11 cellular contexts compared by ENCODE assay signal in genomic region chr9:99127372-99128132, GRCh38. TPM values are rescaled to one million over a fixed set of nuclear protein-coding genes. Genes with fewer than 3 reads are reported as not detected.
DNase-seq lines count a peak whose midpoint lies in the region; ATAC-seq, FAIRE-seq and TF ChIP-seq lines count a peak whose summit lies in the region.
"Had no signal": no experiment of that assay in that cellular context is flagged by ENCODE, and none has a peak within 500 bp of the region (broad histone marks: within the 10 kb centered on the region; RNA-seq: fewer than 3 reads in every experiment).

No MANE protein-coding gene starts in this region.

- H4K20me1 ChIP-seq in HepG2 (ENCODE audit: insufficient read depth, low read length) = no peaks in the 10 kb centered on the region

- H3K4me3 ChIP-seq in HepG2 (replicated peaks in 1 of 3; ENCODE audit: insufficient read depth in 1 of 3, low read depth in 2 of 3, low read length in 3 of 3) (no peak overlapping the region), right lobe of liver (no peak overlapping the region)
- H3K4me3 ChIP-seq: cardiac muscle cell had no signal

- H3K9me3 ChIP-seq in HepG2 (ENCODE audit: low read length) (no peaks in the 10 kb centered on the region), right lobe of liver (no peaks in the 10 kb centered on the region)

- no peaks in the 10 kb centered on the region for H3K4me1 ChIP-seq in HepG2 (ENCODE audit: insufficient read depth, low read length)
- H3K4me1 ChIP-seq in right lobe of liver = no peaks in the 10 kb centered on the region

- peaks cover 0 to 3% of the 10 kb centered on the region in 2 experiments; a peak in 1 of 5 replicates for H3K36me3 ChIP-seq in HepG2 (replicated peaks in 1 of 2; ENCODE audit: control insufficient read depth in 1 of 2, insufficient read depth in 2 of 2, low read length in 2 of 2)
- H3K36me3 ChIP-seq in right lobe of liver = no peaks in the 10 kb centered on the region
- H3K36me3 ChIP-seq: cardiac muscle cell had no signal

- no peak for DNase-seq in HepG2 (ENCODE audit: low spot score)
- DNase-seq in right lobe of liver = no peak
- DNase-seq in NCI-H226 = peak; percentile 24
- DNase-seq in endothelial cell (ENCODE audit: low spot score) = no peak
- DNase-seq in CD1c-positive myeloid dendritic cell (ENCODE audit: extremely low spot score) = no peak
- DNase-seq in posterior vena cava (ENCODE audit: low spot score) = no peak
- DNase-seq in HT-29 (ENCODE audit: low spot score) = no peak
- DNase-seq in activated gamma-delta T cell (lab: John Stamatoyannopoulos, UW) = no peak

- H3K27me3 Mint-ChIP-seq in endothelial cell (ENCODE audit: unreplicated experiment) = no peaks in the 10 kb centered on the region

- TF ChIP-seq CTCF in HepG2 (CRISPR knock-in tag; IDR thresholded peaks at IDR 0.05) = no peak
- no peak for TF ChIP-seq CTCF in right lobe of liver (IDR thresholded peaks at IDR 0.05)
- no peak for TF ChIP-seq CTCF in endothelial cell (IDR thresholded peaks at IDR 0.05; ENCODE audit: unreplicated experiment)

- H3K4me3 Mint-ChIP-seq in endothelial cell (ENCODE audit: unreplicated experiment) = no peak overlapping the region
- H3K4me3 Mint-ChIP-seq: CD14-positive monocyte had no signal

- ATAC-seq in HepG2 = no peak
- ATAC-seq in right lobe of liver = no peak

- no peak overlapping the region for H2AFZ ChIP-seq in HepG2 (ENCODE audit: low read length)

- H3K4me1 Mint-ChIP-seq in endothelial cell (ENCODE audit: unreplicated experiment) = peaks cover 20% of the 10 kb centered on the region

- H3K9ac ChIP-seq in HepG2 (ENCODE audit: insufficient read depth, low read depth, low read length) = no peak overlapping the region

- intact Hi-C loops in HepG2 (cut with micrococcal nuclease; ENCODE audit: unreplicated experiment) (no loop called here), right lobe of liver (cut with DNase I) (no loop called here), posterior vena cava (cut with DNase I) (no loop called here)

- H3K4me2 ChIP-seq in HepG2 (ENCODE audit: low read depth, low read length) = no peak overlapping the region

- no peaks in the 10 kb centered on the region for H3K9me3 Mint-ChIP-seq in endothelial cell (ENCODE audit: unreplicated experiment)

- TF ChIP-seq POLR2A in HepG2 (IDR thresholded peaks at IDR 0.05; ENCODE audit: insufficient read depth in 1 of 2, low read depth in 2 of 2, low read length in 2 of 2) (no peak), right lobe of liver (IDR thresholded peaks at IDR 0.05) (no peak)

- TF ChIP-seq RAD21 in HepG2 (CRISPR knock-in tag; IDR thresholded peaks at IDR 0.05) = no peak

- FAIRE-seq in HepG2 (lab: Jason Lieb, UNC) = no peak

- BruUV-seq in HepG2 (replicated peaks; lab: Mats Ljungman, UMichigan) = no TSS peak

- in situ Hi-C loops in HepG2 (cut with HindIII; ENCODE audit: extremely low pct_ligation_motif_present, low pct_unique_long_range_greater_than_20kb) = no loop called here

- no peaks in the 10 kb centered on the region for H3K27me3 ChIP-seq in HepG2 (ENCODE audit: control insufficient read depth in 1 of 2, insufficient read depth in 2 of 2, low read length in 2 of 2)
- H3K27me3 ChIP-seq in right lobe of liver = no peaks in the 10 kb centered on the region
- H3K27me3 ChIP-seq: cardiac muscle cell had no signal

- peaks cover 3% of the 10 kb centered on the region for H3K79me2 ChIP-seq in HepG2 (ENCODE audit: insufficient read depth, low read length)

- H3K36me3 Mint-ChIP-seq in endothelial cell (ENCODE audit: low read depth, unreplicated experiment) = peaks cover 6% of the 10 kb centered on the region

- TF ChIP-seq EP300 in HepG2 (IDR thresholded peaks at IDR 0.05; ENCODE audit: low read depth in 2 of 2, low read length in 2 of 2) (no peak), HepG2 (CRISPR knock-in tag; IDR thresholded peaks at IDR 0.05; ENCODE audit: borderline replicate concordance) (no peak)

- H3K27ac ChIP-seq in HepG2 (ENCODE audit: extremely low read length, insufficient read depth, low read length) (no peak overlapping the region), right lobe of liver (no peak overlapping the region)
- H3K27ac ChIP-seq: cardiac muscle cell, HL-60 had no signal

- CTCF ChIA-PET in HepG2 (lab: Yijun Ruan, JAX; ENCODE audit: low intra/inter-chr PET ratio, low total read pairs) = no interaction called here

- POLR2A ChIA-PET in HepG2 (lab: Yijun Ruan, JAX) = no interaction called here

- 94% methylated on average over 3 of the region's 3 CpGs for WGBS in HepG2 (ENCODE audit: low lambda C conversion rate)
- 92% methylated on average over 2 of the region's 3 CpGs for WGBS in right lobe of liver (ENCODE audit: insufficient coverage, low coverage, low lambda C conversion rate, missing lambda C conversion rate)

- peak overlapping the region; percentile 12 for H3K27ac Mint-ChIP-seq in endothelial cell (ENCODE audit: unreplicated experiment)
- H3K27ac Mint-ChIP-seq: CD14-positive monocyte had no signal

TF ChIP-seq in HepG2, 621 proteins besides CTCF, POLR2A, EP300 and RAD21:
- no peak for TF ChIP-seq NR1H2 (CRISPR knock-in tag; IDR thresholded peaks at IDR 0.05; ENCODE audit: borderline replicate concordance, low read depth)
- TF ChIP-seq ZNF652 (CRISPR knock-in tag; IDR thresholded peaks at IDR 0.05; ENCODE audit: borderline replicate concordance, low read depth) = 0 out of 2 replicates have a peak, but pooled peaks have one; percentile 36
- no peak for TF ChIP-seq NFIC (IDR thresholded peaks at IDR 0.05; ENCODE audit: low read length)
- TF ChIP-seq KLF9 (CRISPR knock-in tag; IDR thresholded peaks at IDR 0.05; ENCODE audit: low read depth) = no peak

RNA-seq across cellular contexts. Expression of gene TGFBR1, which starts 22.6 kb away (rescaled TPM):
- 21.2 and 23.9 TPM in 2 replicates for total RNA-seq in HepG2 (2016; rRNA removed; fragmentation: Illumina TruSeq; extraction: Trizol)
- 5.6 and 5.9 TPM in 2 replicates for total RNA-seq in HepG2 (2016; cell fraction: cytosol; rRNA removed; fragmentation: Illumina TruSeq; extraction: Trizol; ENCODE audit: low read depth)
- total RNA-seq in HepG2 (2016; cell fraction: insoluble cytoplasmic fraction; rRNA removed; fragmentation: Illumina TruSeq; extraction: Trizol) = 18.4 and 22.1 TPM in 2 replicates
- 14.2 and 17.5 TPM in 2 replicates for total RNA-seq in HepG2 (2016; cell fraction: membrane; rRNA removed; fragmentation: Illumina TruSeq; extraction: Trizol)
- 21.2 and 24.6 TPM in 2 replicates for total RNA-seq in HepG2 (2016; cell fraction: nucleus; rRNA removed; fragmentation: Illumina TruSeq; extraction: Trizol)
- 16.8 and 16.9 TPM in 2 replicates for polyA plus RNA-seq in HepG2 (2011; rRNA removed)
- polyA plus RNA-seq in HepG2 (2011; cell fraction: cytosol; rRNA removed) = 7.4 and 11.8 TPM in 2 replicates
- 5.4 and 6.2 TPM in 2 replicates for polyA plus RNA-seq in HepG2 (2011; cell fraction: nucleus; rRNA removed)
- 10.1 and 10.7 TPM in 2 replicates for polyA plus RNA-seq in HepG2 (2012)
- polyA plus RNA-seq in HepG2 (2016; cell fraction: cytosol; fragmentation: Illumina TruSeq; extraction: Trizol; ENCODE audit: low read depth) = 0.79 and 1.2 TPM in 2 replicates
- 10.0 and 10.3 TPM in 2 replicates for polyA plus RNA-seq in HepG2 (2016; cell fraction: insoluble cytoplasmic fraction; fragmentation: Illumina TruSeq; extraction: Trizol; ENCODE audit: low read depth)
- polyA plus RNA-seq in HepG2 (2016; cell fraction: membrane; fragmentation: Illumina TruSeq; extraction: Trizol; ENCODE audit: low read depth) = 3.4 and 3.9 TPM in 2 replicates
- polyA plus RNA-seq in HepG2 (2016; cell fraction: nucleus; fragmentation: Illumina TruSeq; extraction: Trizol; ENCODE audit: insufficient read depth, low read depth) = 16.7 and 17.0 TPM in 2 replicates
- 103 and 225 TPM in 2 replicates for polyA minus RNA-seq in HepG2 (2011; rRNA and poly(A)+ RNA removed; ENCODE audit: low replicate concordance)
- polyA minus RNA-seq in HepG2 (2011; cell fraction: cytosol; rRNA and poly(A)+ RNA removed) = 40.2 and 45.8 TPM in 2 replicates
- polyA minus RNA-seq in HepG2 (2011; cell fraction: nucleus; rRNA and poly(A)+ RNA removed) = 22.3 and 22.5 TPM in 2 replicates
- 10 to 100 TPM in 5 of 6 experiments, 1 to 10 TPM in 1; 9.6 to 26.4 (median 13.4) TPM for total RNA-seq in right lobe of liver
- total RNA-seq in endothelial cell (ENCODE audit: unreplicated experiment) = 206 TPM
- 10 to 100 TPM; 85.0 to 91.6 TPM for total RNA-seq in posterior vena cava
- total RNA-seq in HT-29 (2014; rRNA removed; shearing (Covaris generic)) = 4.7 and 4.9 TPM in 2 replicates
